Comparison of ENCODE assay signal across 1 cellular context in genomic region chr5:109410389-109411174, GRCh38.
A peak's percentile ranks its signal among the peaks of the same experiment; 100 is the strongest.
TF ChIP-seq lines count a peak whose summit lies in the region.

No MANE protein-coding gene starts in this region.

TF ChIP-seq in GM12878, 131 proteins besides CTCF, POLR2A, EP300 and RAD21 (continued from another document):
- TF ChIP-seq, protein P1, sequence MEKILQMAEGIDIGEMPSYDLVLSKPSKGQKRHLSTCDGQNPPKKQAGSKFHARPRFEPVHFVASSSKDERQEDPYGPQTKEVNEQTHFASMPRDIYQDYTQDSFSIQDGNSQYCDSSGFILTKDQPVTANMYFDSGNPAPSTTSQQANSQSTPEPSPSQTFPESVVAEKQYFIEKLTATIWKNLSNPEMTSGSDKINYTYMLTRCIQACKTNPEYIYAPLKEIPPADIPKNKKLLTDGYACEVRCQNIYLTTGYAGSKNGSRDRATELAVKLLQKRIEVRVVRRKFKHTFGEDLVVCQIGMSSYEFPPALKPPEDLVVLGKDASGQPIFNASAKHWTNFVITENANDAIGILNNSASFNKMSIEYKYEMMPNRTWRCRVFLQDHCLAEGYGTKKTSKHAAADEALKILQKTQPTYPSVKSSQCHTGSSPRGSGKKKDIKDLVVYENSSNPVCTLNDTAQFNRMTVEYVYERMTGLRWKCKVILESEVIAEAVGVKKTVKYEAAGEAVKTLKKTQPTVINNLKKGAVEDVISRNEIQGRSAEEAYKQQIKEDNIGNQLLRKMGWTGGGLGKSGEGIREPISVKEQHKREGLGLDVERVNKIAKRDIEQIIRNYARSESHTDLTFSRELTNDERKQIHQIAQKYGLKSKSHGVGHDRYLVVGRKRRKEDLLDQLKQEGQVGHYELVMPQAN (conservative IDR thresholded peaks at IDR 0.05) = peak; percentile 52; the same call in 1 of the 2 replicates
- peak; percentile 85 for TF ChIP-seq ATF7 (IDR thresholded peaks at IDR 0.05; ENCODE audit: low read depth)
